ENCODE assay signal across 8 cellular contexts in genomic region chr2:74261204-74261864, GRCh38.
DNase-seq lines count a peak whose midpoint lies in the region; ATAC-seq and TF ChIP-seq lines count a peak whose summit lies in the region.

No MANE protein-coding gene starts in this region.

- TF ChIP-seq CTCF in SK-N-SH (IDR thresholded peaks at IDR 0.05) (peak; percentile 61), thyroid gland (IDR thresholded peaks at IDR 0.05) (no peak)

- H2AFZ ChIP-seq in SK-N-SH (ENCODE audit: low read depth) = no peak overlapping the region

- no peak for TF ChIP-seq EP300 in SK-N-SH (IDR thresholded peaks at IDR 0.05; ENCODE audit: borderline replicate concordance in 1 of 2, low read depth in 1 of 2, low read length in 1 of 2)

- no peak overlapping the region for H3K4me2 ChIP-seq in SK-N-SH

- no peaks in the 10 kb centered on the region for H3K36me3 ChIP-seq in SK-N-SH (replicated peaks in 1 of 2; ENCODE audit: control insufficient read depth in 1 of 2, insufficient read depth in 2 of 2, low read length in 1 of 2)
- H3K36me3 ChIP-seq in thyroid gland = peaks cover 0 to 4% of the 10 kb centered on the region in 2 donors

- TF ChIP-seq RAD21 in SK-N-SH (IDR thresholded peaks at IDR 0.05; ENCODE audit: low read length) = peak; percentile 70

- no peak overlapping the region for H3K27ac ChIP-seq in SK-N-SH (ENCODE audit: low read depth in 2 of 2, low read length in 1 of 2)
- H3K27ac ChIP-seq in thyroid gland = no peak overlapping the region

- no peaks in the 10 kb centered on the region for H3K9me3 Mint-ChIP-seq in activated CD4-positive, alpha-beta T cell treated with anti-CD3 and anti-CD28 coated beads for 36 hours (ENCODE audit: low read depth)

- peak; percentile 12 for DNase-seq in activated CD4-positive, alpha-beta T cell treated with anti-CD3 and anti-CD28 coated beads for 36 hours
- no peak for DNase-seq in activated CD4-positive, alpha-beta T cell treated with anti-CD3 and anti-CD28 coated beads, Interleukin-2, amount 50 U/mL, for 1 hour
- DNase-seq in SK-N-SH = peak; percentile 61
- DNase-seq in Right ventricle myocardium superior = no peak
- peak; percentile 13 to 14 for DNase-seq in thyroid gland
- DNase-seq in CD1c-positive myeloid dendritic cell (ENCODE audit: extremely low spot score) = no peak
- DNase-seq in HuH-7 (ENCODE audit: low spot score) = no peak

- CTCF ChIA-PET in activated CD4-positive, alpha-beta T cell treated with anti-CD3 and anti-CD28 coated beads for 36 hours (lab: Charles Lee) = interaction anchor here (0.9 to 1.4 kb wide), 3 partner anchors 12 to 130 kb away, joined by 3 to 4 read pairs (median 3); no protein-coding TSS in a partner anchor
- CTCF ChIA-PET in SK-N-SH (lab: Yijun Ruan, JAX) = interaction anchor here (0.7 to 4.7 kb wide), 9 partner anchors 10 to 437 kb away, joined by 3 to 35 read pairs (median 4); partner anchors contain the start of gene MTHFD2

- H3K27me3 Mint-ChIP-seq in activated CD4-positive, alpha-beta T cell treated with anti-CD3 and anti-CD28 coated beads for 36 hours = no peaks in the 10 kb centered on the region

- POLR2A ChIA-PET in activated CD4-positive, alpha-beta T cell treated with anti-CD3 and anti-CD28 coated beads for 36 hours (lab: Charles Lee) = no interaction called here
- POLR2A ChIA-PET in SK-N-SH (lab: Yijun Ruan, JAX) = no interaction called here

- no peak overlapping the region for H3K4me3 Mint-ChIP-seq in activated CD4-positive, alpha-beta T cell treated with anti-CD3 and anti-CD28 coated beads for 36 hours

- no peaks in the 10 kb centered on the region for H3K4me1 ChIP-seq in SK-N-SH (ENCODE audit: control insufficient read depth in 1 of 2, insufficient read depth in 2 of 2, low read depth in 1 of 2, low read length in 1 of 2)
- no peaks in the 10 kb centered on the region for H3K4me1 ChIP-seq in thyroid gland

- no peaks in the 10 kb centered on the region for H3K79me2 ChIP-seq in SK-N-SH (ENCODE audit: insufficient read depth)

- no peaks in the 10 kb centered on the region for H3K27me3 ChIP-seq in SK-N-SH (ENCODE audit: insufficient read depth)
- H3K27me3 ChIP-seq in thyroid gland = no peaks in the 10 kb centered on the region

- H3K27ac Mint-ChIP-seq in activated CD4-positive, alpha-beta T cell treated with anti-CD3 and anti-CD28 coated beads for 36 hours = no peak overlapping the region

- no peak for TF ChIP-seq POLR2A in thyroid gland (IDR thresholded peaks at IDR 0.05)

- intact Hi-C loops in activated CD4-positive, alpha-beta T cell treated with anti-CD3 and anti-CD28 coated beads for 36 hours (cut with DNase I, micrococcal nuclease) = no loop called here
- intact Hi-C loops in Right ventricle myocardium superior (cut with DNase I) (loop anchor here (10.0 kb wide), 1 partner anchor 437 kb away; the partner anchor contains the start of gene STAMBP), thyroid gland (cut with DNase I) (no loop called here)

- H3K4me3 ChIP-seq in SK-N-SH (ENCODE audit: low read depth in 2 of 2, low read length in 1 of 2) (no peak overlapping the region; a peak in 1 of 4 replicates), thyroid gland (replicated peaks in 1 of 3) (no peak overlapping the region)

- H3K9ac ChIP-seq in SK-N-SH = no peak overlapping the region

- H3K4me1 Mint-ChIP-seq in activated CD4-positive, alpha-beta T cell treated with anti-CD3 and anti-CD28 coated beads for 36 hours = no peaks in the 10 kb centered on the region

- H3F3A ChIP-seq in SK-N-SH (replicated peaks; ENCODE audit: insufficient read depth) = no peaks in the 10 kb centered on the region

- H4K20me1 ChIP-seq in SK-N-SH (ENCODE audit: insufficient read depth) = no peaks in the 10 kb centered on the region

- ATAC-seq in activated CD4-positive, alpha-beta T cell treated with anti-CD3 and anti-CD28 coated beads for 36 hours = no peak
- peak; percentile 92 for ATAC-seq in Right ventricle myocardium superior (ENCODE audit: poor library complexity)
- ATAC-seq in activated CD4-positive, CD25-positive, alpha-beta regulatory T cell treated with anti-CD3 and anti-CD28 coated beads, Interleukin-2, amount 50 U/mL, for 24 hours = no peak

- no peaks in the 10 kb centered on the region for H3K9me2 ChIP-seq in SK-N-SH

- H3K9me3 ChIP-seq in SK-N-SH = no peaks in the 10 kb centered on the region
- H3K9me3 ChIP-seq in thyroid gland = no peaks in the 10 kb centered on the region

- 53% methylated on average over 6 of the region's 6 CpGs for WGBS in SK-N-SH (ENCODE audit: low lambda C conversion rate)
- 82% methylated on average over 6 of the region's 6 CpGs for WGBS in thyroid gland, 2 donors

- H3K36me3 Mint-ChIP-seq in activated CD4-positive, alpha-beta T cell treated with anti-CD3 and anti-CD28 coated beads for 36 hours (ENCODE audit: low read depth) = no peaks in the 10 kb centered on the region

TF ChIP-seq in SK-N-SH, 30 proteins besides CTCF, POLR2A, EP300 and RAD21:
- TF ChIP-seq SMC3 (IDR thresholded peaks at IDR 0.05; ENCODE audit: low read depth, low read length) = peak; percentile 43
- TF ChIP-seq IRF3 (IDR thresholded peaks at IDR 0.05; ENCODE audit: low read depth, low read length) = no peak
TF ChIP-seq in SK-N-SH: peak in this region for 1.

Comparison
In these comparisons a context has a peak if more than half of its experiments do, and no peak if none do; other contexts are left out.
1. DNase-seq: peak in activated CD4-positive, alpha-beta T cell treated with anti-CD3 and anti-CD28 coated beads for 36 hours (single experiment), SK-N-SH (single experiment) and thyroid gland (2 of 2); none in activated CD4-positive, alpha-beta T cell treated with anti-CD3 and anti-CD28 coated beads, Interleukin-2, amount 50 U/mL, for 1 hour (single experiment), Right ventricle myocardium superior (single experiment), CD1c-positive myeloid dendritic cell (single experiment) and HuH-7 (single experiment).